In genomic region chr10:53387546-53387945, GRCh38 we compare ENCODE assay signal across 1 cellular context.
TF ChIP-seq lines count a peak whose summit lies in the region.

No MANE protein-coding gene starts in this region.

TF ChIP-seq in GM23338, 12 proteins besides CTCF, POLR2A, EP300 and RAD21 (continued from another document):
- TF ChIP-seq REST (IDR thresholded peaks at IDR 0.05; ENCODE audit: unreplicated experiment) (no peak), ZNF331 (CRISPR knock-in tag; IDR thresholded peaks at IDR 0.05; ENCODE audit: low read depth) (no peak), NANOG (IDR thresholded peaks at IDR 0.05; ENCODE audit: borderline replicate concordance) (no peak), CREB1 (CRISPR knock-in tag; IDR thresholded peaks at IDR 0.05; ENCODE audit: low read depth) (no peak), POLR2AphosphoS5 (IDR thresholded peaks at IDR 0.05; ENCODE audit: low read depth) (no peak)
